26 cellular contexts compared by ENCODE assay signal in genomic region chr2:41764919-41765318, GRCh38.
DNase-seq lines count a peak whose midpoint lies in the region; ATAC-seq and TF ChIP-seq lines count a peak whose summit lies in the region.
"Had no signal": no experiment of that assay in that cellular context is flagged by ENCODE, and none has a peak within 500 bp of the region (broad histone marks: within the 10 kb centered on the region; RNA-seq: fewer than 3 reads in every experiment).

No MANE protein-coding gene starts in this region.

- H3K9me3 ChIP-seq in WERI-Rb-1 (ENCODE audit: severe bottlenecking) (no peaks in the 10 kb centered on the region), right lobe of liver (no peaks in the 10 kb centered on the region), upper lobe of right lung (no peaks in the 10 kb centered on the region)
- H3K9me3 ChIP-seq: gastroesophageal sphincter, Peyer's patch, thoracic aorta had no signal

- no peak overlapping the region for H3K27ac ChIP-seq in WERI-Rb-1
- H3K27ac ChIP-seq in right lobe of liver = no peak overlapping the region
- no peak overlapping the region for H3K27ac ChIP-seq in upper lobe of right lung
- H3K27ac ChIP-seq: gastroesophageal sphincter, GM23248, Peyer's patch, skin epidermis, thoracic aorta had no signal

- H3K36me3 ChIP-seq in WERI-Rb-1 (no peaks in the 10 kb centered on the region), right lobe of liver (no peaks in the 10 kb centered on the region), upper lobe of right lung (no peaks in the 10 kb centered on the region)
- H3K36me3 ChIP-seq: gastroesophageal sphincter, Peyer's patch, thoracic aorta had no signal

- no peaks in the 10 kb centered on the region for H3K27me3 ChIP-seq in WERI-Rb-1 (ENCODE audit: insufficient read depth, low read depth, severe bottlenecking)
- H3K27me3 ChIP-seq in right lobe of liver = no peaks in the 10 kb centered on the region
- H3K27me3 ChIP-seq in upper lobe of right lung = peaks cover 5% of the 10 kb centered on the region
- H3K27me3 ChIP-seq: gastroesophageal sphincter, Peyer's patch had no signal

- H3K4me3 ChIP-seq in WERI-Rb-1 (ENCODE audit: low read depth, low read length) (no peak overlapping the region), right lobe of liver (no peak overlapping the region), upper lobe of right lung (no peak overlapping the region)
- H3K4me3 ChIP-seq: gastroesophageal sphincter, GM23248, Peyer's patch, skin epidermis, thoracic aorta had no signal

- DNase-seq in NCI-H2029 (lab: John Stamatoyannopoulos, UW) (peak; percentile 9), NCI-H2029 treated with DMSO at 0.1 percent for 48 hours (lab: John Stamatoyannopoulos, UW) (no peak), NCI-H146 treated with DMSO at 0.1 percent for 48 hours (lab: John Stamatoyannopoulos, UW; ENCODE audit: unreplicated experiment) (peak; percentile 11), WERI-Rb-1 (no peak), right lobe of liver (no peak), SKM-1 (lab: John Stamatoyannopoulos, UW; ENCODE audit: unreplicated experiment) (no peak), upper lobe of right lung (no peak), HFFc6 (no peak)
- DNase-seq: activated CD8-positive, alpha-beta T cell treated with anti-CD3 and anti-CD28 coated beads, Interleukin-2, amount 10 ng/mL, durations not matched to agents 7 days and 5 days; activated naive CD8-positive, alpha-beta T cell treated with anti-CD3 and anti-CD28 coated beads for 36 hours; caudate nucleus; CD4-positive, alpha-beta memory T cell; GM23248; hippocampal formation; immature natural killer cell; Kasumi-1; left ventricle myocardium superior; naive thymus-derived CD8-positive, alpha-beta T cell; NCI-H1930; NCI-H524; Peyer's patch; T-helper 1 cell had no signal

- H3K36me3 Mint-ChIP-seq in HFFc6 (ENCODE audit: low read depth) = no peaks in the 10 kb centered on the region
- H3K36me3 Mint-ChIP-seq: activated naive CD8-positive, alpha-beta T cell treated with anti-CD3 and anti-CD28 coated beads for 36 hours; CD4-positive, alpha-beta memory T cell; immature natural killer cell; naive thymus-derived CD8-positive, alpha-beta T cell had no signal

- WGBS in right lobe of liver (ENCODE audit: insufficient coverage, low coverage, low lambda C conversion rate, missing lambda C conversion rate) = 17% methylated on average over 1 of the region's 2 CpGs

- no peak overlapping the region for H3K27ac Mint-ChIP-seq in HFFc6
- H3K27ac Mint-ChIP-seq: activated CD8-positive, alpha-beta T cell treated with anti-CD3 and anti-CD28 coated beads, Interleukin-2, amount 10 ng/mL, durations not matched to agents 7 days and 5 days; activated naive CD8-positive, alpha-beta T cell treated with anti-CD3 and anti-CD28 coated beads for 36 hours; CD4-positive, alpha-beta memory T cell; immature natural killer cell; naive thymus-derived CD8-positive, alpha-beta T cell; stimulated activated naive CD8-positive, alpha-beta T cell treated with anti-CD3 and anti-CD28 coated beads, Interleukin-15, Interleukin-2, amounts not matched to agents 100 ng/mL and 50 ng/mL, for 24 hours had no signal

- no peaks in the 10 kb centered on the region for H3K9me3 Mint-ChIP-seq in HFFc6
- H3K9me3 Mint-ChIP-seq: activated naive CD8-positive, alpha-beta T cell treated with anti-CD3 and anti-CD28 coated beads for 36 hours; immature natural killer cell; stimulated activated naive CD8-positive, alpha-beta T cell treated with anti-CD3 and anti-CD28 coated beads, Interleukin-15, Interleukin-2, amounts not matched to agents 100 ng/mL and 50 ng/mL, for 24 hours had no signal

- H3K4me3 Mint-ChIP-seq in HFFc6 = no peak overlapping the region
- H3K4me3 Mint-ChIP-seq: activated CD8-positive, alpha-beta T cell treated with anti-CD3 and anti-CD28 coated beads, Interleukin-2, amount 10 ng/mL, durations not matched to agents 7 days and 5 days; activated naive CD8-positive, alpha-beta T cell treated with anti-CD3 and anti-CD28 coated beads for 36 hours; CD4-positive, alpha-beta memory T cell; immature natural killer cell; naive thymus-derived CD8-positive, alpha-beta T cell; stimulated activated naive CD8-positive, alpha-beta T cell treated with anti-CD3 and anti-CD28 coated beads, Interleukin-15, Interleukin-2, amounts not matched to agents 100 ng/mL and 50 ng/mL, for 24 hours had no signal

- ATAC-seq in right lobe of liver (peak; percentile 69 to 89 (median 84)), upper lobe of right lung (no peak)
- ATAC-seq: activated CD8-positive, alpha-beta T cell treated with anti-CD3 and anti-CD28 coated beads, Interleukin-2, amount 10 ng/mL, durations not matched to agents 7 days and 5 days; gastroesophageal sphincter; naive thymus-derived CD8-positive, alpha-beta T cell had no signal

- H3K4me1 ChIP-seq in right lobe of liver (no peaks in the 10 kb centered on the region), upper lobe of right lung (no peaks in the 10 kb centered on the region)
- H3K4me1 ChIP-seq: gastroesophageal sphincter, Peyer's patch had no signal

- intact Hi-C loops in right lobe of liver (cut with DNase I) (no loop called here), upper lobe of right lung (cut with DNase I) (no loop called here)

- TF ChIP-seq CTCF in WERI-Rb-1 (IDR thresholded peaks at IDR 0.05; ENCODE audit: low read depth, low read length) (peak; percentile 23; the same call in 1 of the 2 replicates), right lobe of liver (IDR thresholded peaks at IDR 0.05) (peak in 3 of 4 donors; percentile 22 to 52 (median 43)), upper lobe of right lung (IDR thresholded peaks at IDR 0.05) (no peak), HFFc6 (IDR thresholded peaks at IDR 0.05) (no peak)

- TF ChIP-seq POLR2A in right lobe of liver (IDR thresholded peaks at IDR 0.05) = no peak

- H3K4me1 Mint-ChIP-seq in HFFc6 (ENCODE audit: low read depth) = no peaks in the 10 kb centered on the region
- H3K4me1 Mint-ChIP-seq: activated naive CD8-positive, alpha-beta T cell treated with anti-CD3 and anti-CD28 coated beads for 36 hours; immature natural killer cell; naive thymus-derived CD8-positive, alpha-beta T cell had no signal

- H3K27me3 Mint-ChIP-seq in HFFc6 (ENCODE audit: insufficient read depth) = peaks cover 9% of the 10 kb centered on the region

Comparison
In these comparisons a context has a peak if more than half of its experiments do, and no peak if none do; other contexts are left out.
1. DNase-seq: peak in NCI-H2029 (single experiment) and NCI-H146 treated with DMSO at 0.1 percent for 48 hours (single experiment); none in NCI-H2029 treated with DMSO at 0.1 percent for 48 hours (single experiment), WERI-Rb-1 (single experiment), right lobe of liver (0 of 3), SKM-1 (single experiment), upper lobe of right lung (single experiment) and HFFc6 (single experiment).
2. CTCF ChIP-seq: peak in WERI-Rb-1 (single experiment) and right lobe of liver (3 of 4); none in upper lobe of right lung (single experiment) and HFFc6 (single experiment).